In genomic region chr19:10045371-10045770, GRCh38 we compare ENCODE assay signal across 2 cellular contexts.
A peak's percentile ranks its signal among the peaks of the same experiment; 100 is the strongest.
TF ChIP-seq lines count a peak whose summit lies in the region.

No MANE protein-coding gene starts in this region.

TF ChIP-seq in GM23338, 12 proteins besides CTCF, POLR2A, EP300 and RAD21:
- TF ChIP-seq POLR2AphosphoS5 (IDR thresholded peaks at IDR 0.05; ENCODE audit: low read depth) (no peak), JUNB (IDR thresholded peaks at IDR 0.05; ENCODE audit: unreplicated experiment) (no peak), CREB1 (CRISPR knock-in tag; IDR thresholded peaks at IDR 0.05; ENCODE audit: low read depth) (no peak), ETS1 (IDR thresholded peaks at IDR 0.05) (no peak), EZH2phosphoT487 (IDR thresholded peaks at IDR 0.05; ENCODE audit: unreplicated experiment) (no peak), ZNF462 (CRISPR knock-in tag; IDR thresholded peaks at IDR 0.05) (no peak), NANOG (IDR thresholded peaks at IDR 0.05; ENCODE audit: borderline replicate concordance) (no peak), REST (IDR thresholded peaks at IDR 0.05; ENCODE audit: unreplicated experiment) (no peak), ZNF331 (CRISPR knock-in tag; IDR thresholded peaks at IDR 0.05; ENCODE audit: low read depth) (no peak), ZNF114 (CRISPR knock-in tag; IDR thresholded peaks at IDR 0.05) (no peak), EZH2 (IDR thresholded peaks at IDR 0.05; ENCODE audit: low read depth, unreplicated experiment) (no peak), STAT1 (IDR thresholded peaks at IDR 0.05; ENCODE audit: unreplicated experiment) (no peak)

TF ChIP-seq in H1, 55 proteins besides CTCF, POLR2A, EP300 and RAD21:
- TF ChIP-seq RFX5 (IDR thresholded peaks at IDR 0.05; ENCODE audit: borderline replicate concordance, low read depth, low read length) (no peak), SIX5 (IDR thresholded peaks at IDR 0.05; ENCODE audit: low read depth, low read length) (0 out of 2 replicates have a peak, but pooled peaks have one; percentile 10), SUZ12 (IDR thresholded peaks at IDR 0.05; ENCODE audit: low read length) (no peak)
